Comparison of ENCODE assay signal across 21 cellular contexts in genomic region chr2:30978854-30979253, GRCh38.
DNase-seq lines count a peak whose midpoint lies in the region; ATAC-seq and TF ChIP-seq lines count a peak whose summit lies in the region.
"Had no signal": no experiment of that assay in that cellular context is flagged by ENCODE, and none has a peak within 500 bp of the region (broad histone marks: within the 10 kb centered on the region; RNA-seq: fewer than 3 reads in every experiment).

No MANE protein-coding gene starts in this region.

- no peaks in the 10 kb centered on the region for H3K9me2 ChIP-seq in SK-N-SH
- H3K9me2 ChIP-seq in GM23248 (ENCODE audit: insufficient read depth): no peaks in the 10 kb centered on the region

- no peak for TF ChIP-seq POLR2A in IMR-90 (IDR thresholded peaks at IDR 0.05; ENCODE audit: low read depth, low read length)
- no peak for TF ChIP-seq POLR2A in heart left ventricle (IDR thresholded peaks at IDR 0.05)

- no peak overlapping the region for H3K56ac ChIP-seq in IMR-90 (ENCODE audit: extremely low read depth, insufficient read depth, low read length)

- intact Hi-C loops in IMR-90 (cut with micrococcal nuclease): no loop called here
- intact Hi-C loops in heart left ventricle (cut with DNase I): no loop called here

- ATAC-seq in SK-N-SH treated with all-trans-retinoic acid at 6 μM for 48 hours (no peak), IMR-90 (ENCODE audit: low read depth) (no peak), heart left ventricle (no peak)
- ATAC-seq: CD8-positive, alpha-beta T cell; K562; PC-3 had no signal

- no peak overlapping the region for H3K4me2 ChIP-seq in SK-N-SH
- no peak overlapping the region for H3K4me2 ChIP-seq in IMR-90 (ENCODE audit: low read depth, low read length)
- no peak overlapping the region for H3K4me2 ChIP-seq in GM23248 (ENCODE audit: unreplicated experiment)

- H2BK120ac ChIP-seq in IMR-90 (ENCODE audit: low read depth, low read length): no peak overlapping the region

- H3K4me3 ChIP-seq in SK-N-SH (ENCODE audit: low read depth in 2 of 2, low read length in 1 of 2) (no peak overlapping the region), IMR-90 (ENCODE audit: insufficient read depth, low read depth, low read length) (no peak overlapping the region), WERI-Rb-1 (ENCODE audit: low read depth, low read length) (no peak overlapping the region), foreskin fibroblast (ENCODE audit: low read depth in 1 of 2, low read length in 2 of 2) (no peak overlapping the region), heart left ventricle (no peak overlapping the region), GM23248 (no peak overlapping the region)
- H3K4me3 ChIP-seq: K562 had no signal

- no peak overlapping the region for H3K18ac ChIP-seq in IMR-90 (ENCODE audit: low read depth, low read length)

- in situ Hi-C loops in IMR-90 (cut with MboI; ENCODE audit: low sequenced_read_pairs): no loop called here
- in situ Hi-C loops in GM23248 (cut with MboI): no loop called here

- peak overlapping the region in 1 of 2 experiments; percentile 80; a peak in 1 of 4 replicates for H3K27ac ChIP-seq in SK-N-SH (ENCODE audit: low read depth in 2 of 2, low read length in 1 of 2)
- H3K27ac ChIP-seq in IMR-90 (ENCODE audit: insufficient read depth, low read length): no peak overlapping the region
- H3K27ac ChIP-seq in WERI-Rb-1: no peak overlapping the region
- no peak overlapping the region for H3K27ac ChIP-seq in heart left ventricle
- no peak overlapping the region for H3K27ac ChIP-seq in GM23248

- no peaks in the 10 kb centered on the region for H3K27me3 ChIP-seq in SK-N-SH (ENCODE audit: insufficient read depth)
- peaks cover 3% of the 10 kb centered on the region; the same call in 1 of the 2 replicates for H3K27me3 ChIP-seq in IMR-90 (ENCODE audit: control insufficient read depth, insufficient read depth, low read length)
- peaks cover 63% of the 10 kb centered on the region for H3K27me3 ChIP-seq in WERI-Rb-1 (ENCODE audit: insufficient read depth, low read depth, severe bottlenecking)
- H3K27me3 ChIP-seq in heart left ventricle: no peaks in the 10 kb centered on the region
- H3K27me3 ChIP-seq in GM23248 (replicated peaks; ENCODE audit: insufficient read depth): no peaks in the 10 kb centered on the region; the same call in 1 of the 2 replicates

- no peak for TF ChIP-seq CTCF in SK-N-SH (IDR thresholded peaks at IDR 0.05)
- no peak for TF ChIP-seq CTCF in IMR-90 (conservative IDR thresholded peaks at IDR 0.05; ENCODE audit: low read depth, low read length)
- peak; percentile 70 for TF ChIP-seq CTCF in WERI-Rb-1 (IDR thresholded peaks at IDR 0.05; ENCODE audit: low read depth, low read length)
- TF ChIP-seq CTCF in foreskin fibroblast (IDR thresholded peaks at IDR 0.05; ENCODE audit: low read depth, low read length): no peak
- TF ChIP-seq CTCF in heart left ventricle (IDR thresholded peaks at IDR 0.05): no peak

- H3F3A ChIP-seq in SK-N-SH (replicated peaks; ENCODE audit: insufficient read depth) (no peaks in the 10 kb centered on the region), GM23248 (ENCODE audit: insufficient read depth) (no peaks in the 10 kb centered on the region)

- H2AK5ac ChIP-seq in IMR-90 (ENCODE audit: low read depth, low read length): no peak overlapping the region

- 73% methylated on average over 6 of the region's 6 CpGs for WGBS in SK-N-SH (ENCODE audit: low lambda C conversion rate)
- WGBS in IMR-90 (ENCODE audit: extremely low coverage in 2 of 2, insufficient read length in 1 of 2), 2 experiments: 84% methylated on average over 5 of the region's 6 CpGs; no CpG with 5 or more reads in 1 of the 2 experiments
- 89 to 95% (median 93%) methylated on average over 6 of the region's 6 CpGs for WGBS in heart left ventricle, 4 donors
- WGBS in GM23248 (ENCODE audit: low coverage in 1 of 2, low lambda C conversion rate in 2 of 2, missing lambda C conversion rate in 2 of 2), 2 experiments: 90 to 93% methylated on average over 6 of the region's 6 CpGs

- dilution Hi-C loops in IMR-90 (cut with HindIII; ENCODE audit: low sequenced_read_pairs, unreplicated experiment): no loop called here

- no peak overlapping the region for H4K5ac ChIP-seq in IMR-90 (ENCODE audit: low read depth, low read length)

- H3K36me3 ChIP-seq in SK-N-SH (replicated peaks in 1 of 2; ENCODE audit: control insufficient read depth in 1 of 2, insufficient read depth in 2 of 2, low read length in 1 of 2) (no peaks in the 10 kb centered on the region), IMR-90 (ENCODE audit: control insufficient read depth, insufficient read depth, low read length) (no peaks in the 10 kb centered on the region), WERI-Rb-1 (no peaks in the 10 kb centered on the region), heart left ventricle (no peaks in the 10 kb centered on the region), GM23248 (ENCODE audit: low read depth) (no peaks in the 10 kb centered on the region)

- H3K4ac ChIP-seq in IMR-90 (ENCODE audit: low read depth, low read length): no peak overlapping the region

- POLR2A ChIA-PET in SK-N-SH (lab: Yijun Ruan, JAX): no interaction called here
- POLR2A ChIA-PET in IMR-90 (lab: Charles Lee; ENCODE audit: unreplicated experiment): no interaction called here

- H3K14ac ChIP-seq in IMR-90 (replicated peaks; ENCODE audit: low read depth, low read length): no peak overlapping the region

- peaks cover 0 to 53% of the 10 kb centered on the region in 2 experiments; a peak in 2 of 4 replicates for H3K4me1 ChIP-seq in SK-N-SH (ENCODE audit: control insufficient read depth in 1 of 2, insufficient read depth in 2 of 2, low read depth in 1 of 2, low read length in 1 of 2)
- no peaks in the 10 kb centered on the region for H3K4me1 ChIP-seq in IMR-90 (ENCODE audit: control insufficient read depth, insufficient read depth, low read length)
- H3K4me1 ChIP-seq in heart left ventricle: peaks cover 0 to 27% (median 8%) of the 10 kb centered on the region in 12 donors
- peaks cover 8% of the 10 kb centered on the region for H3K4me1 ChIP-seq in GM23248 (ENCODE audit: insufficient read depth)

- H2BK20ac ChIP-seq in IMR-90 (ENCODE audit: low read depth, low read length): no peak overlapping the region

- no TSS peak for BruUV-seq in IMR-90 (replicated peaks; lab: Mats Ljungman, UMichigan)

- no peak for TF ChIP-seq EP300 in SK-N-SH (IDR thresholded peaks at IDR 0.05; ENCODE audit: borderline replicate concordance in 1 of 2, low read depth in 1 of 2, low read length in 1 of 2)

- no peak overlapping the region for H2BK15ac ChIP-seq in IMR-90 (ENCODE audit: low read depth, low read length)

- H3K9ac ChIP-seq in SK-N-SH (no peak overlapping the region), IMR-90 (ENCODE audit: low read depth, low read length) (no peak overlapping the region), GM23248 (no peak overlapping the region)

- DNase-seq in SK-N-SH (no peak), IMR-90 (no peak), WERI-Rb-1 (peak; percentile 33), foreskin fibroblast (no peak), NCI-H1105 treated with DMSO at 0.1 percent for 48 hours (lab: John Stamatoyannopoulos, UW) (no peak), heart left ventricle (no peak), GM23248 (no peak)
- DNase-seq: 8988T; C1 segment of cervical spinal cord; CD8-positive, alpha-beta T cell; EL; NCI-H1092 treated with DMSO at 0.1 percent for 48 hours; NCI-H146; NCI-H2029; NCI-H2227 treated with DMSO at 0.1 percent for 48 hours; NCI-H510A treated with DMSO at 0.1 percent for 48 hours; NCI-H748 treated with DMSO at 0.1 percent for 48 hours; PC-3; SHP77 had no signal

- no peak overlapping the region for H3K23ac ChIP-seq in IMR-90 (ENCODE audit: low read depth, low read length)

- H3K9me3 ChIP-seq in SK-N-SH (no peaks in the 10 kb centered on the region), IMR-90 (ENCODE audit: control insufficient read depth, insufficient read depth, low read length) (no peaks in the 10 kb centered on the region), WERI-Rb-1 (ENCODE audit: severe bottlenecking) (no peaks in the 10 kb centered on the region), heart left ventricle (no peaks in the 10 kb centered on the region), GM23248 (ENCODE audit: low read depth) (no peaks in the 10 kb centered on the region)

- H2BK5ac ChIP-seq in IMR-90 (ENCODE audit: low read depth, low read length, poor library complexity, severe bottlenecking): no peak overlapping the region

- no peak overlapping the region for H4K91ac ChIP-seq in IMR-90 (ENCODE audit: insufficient read depth, low read depth, low read length)

- no peaks in the 10 kb centered on the region for H3K79me2 ChIP-seq in SK-N-SH (ENCODE audit: insufficient read depth)
- no peaks in the 10 kb centered on the region for H3K79me2 ChIP-seq in GM23248 (ENCODE audit: insufficient read depth)

- H3K9me1 ChIP-seq in IMR-90 (ENCODE audit: insufficient read depth, low read length): no peaks in the 10 kb centered on the region

- H3K79me1 ChIP-seq in IMR-90 (ENCODE audit: low read depth in 1 of 2, low read length in 2 of 2): no peaks in the 10 kb centered on the region

- CTCF ChIA-PET in SK-N-SH (lab: Yijun Ruan, JAX) (interaction anchor here (0.6 to 4.5 kb wide), 18 partner anchors 9 to 771 kb away, joined by 3 to 16 read pairs (median 4); partner anchors contain the start of gene GALNT14), IMR-90 (lab: Yijun Ruan, JAX) (no interaction called here)

- no peak overlapping the region for H2AK9ac ChIP-seq in IMR-90 (replicated peaks; ENCODE audit: low read depth, low read length, poor library complexity)

- TF ChIP-seq RAD21 in SK-N-SH (IDR thresholded peaks at IDR 0.05; ENCODE audit: low read length): peak; percentile 36
- no peak for TF ChIP-seq RAD21 in IMR-90 (IDR thresholded peaks at IDR 0.05; ENCODE audit: low read length)

- no peak overlapping the region for H4K8ac ChIP-seq in IMR-90 (ENCODE audit: low read depth in 2 of 2, low read length in 2 of 2)

- H2AFZ ChIP-seq in SK-N-SH (ENCODE audit: low read depth) (no peak overlapping the region), IMR-90 (replicated peaks; ENCODE audit: low read length, poor library complexity) (peak overlapping the region; percentile 51), GM23248 (no peak overlapping the region)

- H4K20me1 ChIP-seq in SK-N-SH (ENCODE audit: insufficient read depth) (no peaks in the 10 kb centered on the region), IMR-90 (ENCODE audit: insufficient read depth, low read length) (no peaks in the 10 kb centered on the region), GM23248 (ENCODE audit: insufficient read depth) (no peaks in the 10 kb centered on the region)

TF ChIP-seq in SK-N-SH treated with all-trans-retinoic acid at 6 μM for 48 hours, 23 proteins besides CTCF, POLR2A, EP300 and RAD21 (continues in another document):
- TF ChIP-seq ZFP3 (CRISPR knock-in tag; IDR thresholded peaks at IDR 0.05): no peak

TF ChIP-seq in IMR-90, 13 proteins besides CTCF, POLR2A, EP300 and RAD21:
- TF ChIP-seq NFE2L2 (IDR thresholded peaks at IDR 0.05; ENCODE audit: low read depth, low read length): no peak
- no peak for TF ChIP-seq MXI1 (IDR thresholded peaks at IDR 0.05; ENCODE audit: borderline replicate concordance, low read depth, low read length)
- no peak for TF ChIP-seq FOS (IDR thresholded peaks at IDR 0.05; ENCODE audit: low read depth, low read length)
- no peak for TF ChIP-seq MAFK (IDR thresholded peaks at IDR 0.05; ENCODE audit: low read depth, low read length)
- no peak for TF ChIP-seq MAZ (IDR thresholded peaks at IDR 0.05; ENCODE audit: borderline replicate concordance, low read depth, low read length)
- TF ChIP-seq RFX5 (IDR thresholded peaks at IDR 0.05; ENCODE audit: low read depth, low read length): no peak
